9 cellular contexts compared by ENCODE assay signal in genomic region chr9:115373000-115373709, GRCh38.
DNase-seq lines count a peak whose midpoint lies in the region; ATAC-seq, FAIRE-seq and TF ChIP-seq lines count a peak whose summit lies in the region.
"Had no signal": no experiment of that assay in that cellular context is flagged by ENCODE, and none has a peak within 500 bp of the region (broad histone marks: within the 10 kb centered on the region; RNA-seq: fewer than 3 reads in every experiment).

No MANE protein-coding gene starts in this region.

- peak overlapping the region; percentile 65 for H3K27ac ChIP-seq in AG04450 (ENCODE audit: low read depth, low read length)
- H3K27ac ChIP-seq in stomach = peak overlapping the region in 2 of 5 donors; percentile 15 to 51
- H3K27ac ChIP-seq: thoracic aorta had no signal

- H3K36me3 ChIP-seq in stomach = no peaks in the 10 kb centered on the region
- H3K36me3 ChIP-seq: thoracic aorta had no signal

- H3K9me3 ChIP-seq in AG04450 (ENCODE audit: control insufficient read depth, insufficient read depth, low read length) = no peaks in the 10 kb centered on the region
- H3K9me3 ChIP-seq in stomach = no peaks in the 10 kb centered on the region
- H3K9me3 ChIP-seq: thoracic aorta had no signal

- FAIRE-seq in frontal cortex (lab: Jason Lieb, UNC) = no peak

- TF ChIP-seq CTCF in AG04450 (IDR thresholded peaks at IDR 0.05; ENCODE audit: low read depth, low read length) (0 out of 2 replicates have a peak, but pooled peaks have one; percentile 15), epithelial cell of esophagus (IDR thresholded peaks at IDR 0.05; ENCODE audit: insufficient read depth, low read depth, low read length, missing control alignments) (peak; percentile 38), stomach (IDR thresholded peaks at IDR 0.05) (no peak)

- TF ChIP-seq EP300 in stomach (IDR thresholded peaks at IDR 0.05) = no peak

- H3K27me3 ChIP-seq in AG04450 (ENCODE audit: control insufficient read depth, insufficient read depth, low read length) (no peaks in the 10 kb centered on the region), stomach (no peaks in the 10 kb centered on the region)

- no peak for TF ChIP-seq POLR2A in stomach (IDR thresholded peaks at IDR 0.05)

- H3K4me3 ChIP-seq in AG04450 (ENCODE audit: low read depth, low read length) = no peak overlapping the region
- H3K4me3 ChIP-seq in epithelial cell of esophagus (ENCODE audit: low read length) = no peak overlapping the region
- H3K4me3 ChIP-seq in stomach = no peak overlapping the region
- H3K4me3 ChIP-seq: thoracic aorta had no signal

- POLR2A ChIA-PET in AG04450 (lab: Yijun Ruan, JAX) = interaction anchor here (0.5 to 1.2 kb wide), 5 partner anchors 72 to 255 kb away, joined by 3 to 7 read pairs (median 3); partner anchors contain the start of gene TNC

- 56 to 67% (median 65%) methylated on average over 6 of the region's 6 CpGs for WGBS in stomach, 5 donors

- CTCF ChIA-PET in AG04450 (lab: Charles Lee) = interaction anchor here (0.7 to 2.2 kb wide), 3 partner anchors 10 to 359 kb away, joined by 3 to 5 read pairs (median 3); no protein-coding TSS in a partner anchor

- H3K4me1 ChIP-seq in stomach = peaks cover 0 to 7% (median 0%) of the 10 kb centered on the region in 4 donors

- DNase-seq in AG04450 (ENCODE audit: low read depth, low spot score) (peak; percentile 85), epithelial cell of esophagus (ENCODE audit: low read depth) (peak; percentile 97), stomach (peak; percentile 38), frontal cortex (ENCODE audit: low spot score in 2 of 2) (no peak), NCI-H524 (lab: John Stamatoyannopoulos, UW) (no peak)

- intact Hi-C loops in stomach (cut with DNase I; ENCODE audit: low total_unique reads) = no loop called here

- ATAC-seq in GM19324 (IDR thresholded peaks at IDR 0.05; ENCODE audit: low FRiP score, unreplicated experiment) = peak; percentile 76
- ATAC-seq in HG03558 (IDR thresholded peaks at IDR 0.05; ENCODE audit: extremely low read depth, unreplicated experiment) = peak; percentile 86
- no peak for ATAC-seq in GM21360 (IDR thresholded peaks at IDR 0.05; ENCODE audit: unreplicated experiment)

Comparison
In these comparisons a context has a peak if more than half of its experiments do, and no peak if none do; other contexts are left out.
1. DNase-seq: peak in AG04450 (single experiment), epithelial cell of esophagus (single experiment) and stomach (single experiment); none in frontal cortex (0 of 2) and NCI-H524 (0 of 2).
2. CTCF ChIP-seq: peak in AG04450 (single experiment) and epithelial cell of esophagus (single experiment); none in stomach (0 of 7).